Comparison of ENCODE assay signal across 8 cellular contexts in genomic region chr17:29566473-29567361, GRCh38. TPM values are rescaled to one million over a fixed set of nuclear protein-coding genes. Genes with fewer than 3 reads are reported as not detected.
A peak's percentile ranks its signal among the peaks of the same experiment; 100 is the strongest.
DNase-seq lines count a peak whose midpoint lies in the region; ATAC-seq and TF ChIP-seq lines count a peak whose summit lies in the region.

TSS of gene ABHD15 (minus strand) at chr17:29567037. CDS start at chr17:29566966, 71 bp downstream.

- peak within 1 kb of the TSS; percentile 20 for H3K18ac ChIP-seq in mesendoderm (ENCODE audit: low read length)

- H3K9me3 Mint-ChIP-seq in activated CD8-positive, alpha-beta T cell treated with anti-CD3 and anti-CD28 coated beads for 36 hours = no peaks in the 10 kb centered on the region
- H3K9me3 Mint-ChIP-seq in endodermal cell = no peaks in the 10 kb centered on the region
- H3K9me3 Mint-ChIP-seq in stimulated activated naive CD8-positive, alpha-beta T cell treated with anti-CD3 and anti-CD28 coated beads, Interleukin-15, amount 100 ng/mL, for 72 hours = no peaks in the 10 kb centered on the region

- no peak for TF ChIP-seq CTCF in activated CD8-positive, alpha-beta T cell treated with anti-CD3 and anti-CD28 coated beads for 36 hours (IDR thresholded peaks at IDR 0.05)
- TF ChIP-seq CTCF in endodermal cell (conservative IDR thresholded peaks at IDR 0.05) = no peak

- peak within 1 kb of the TSS; percentile 86 for H3K4me3 Mint-ChIP-seq in activated CD8-positive, alpha-beta T cell treated with anti-CD3 and anti-CD28 coated beads for 36 hours
- peak within 1 kb of the TSS; percentile 68 for H3K4me3 Mint-ChIP-seq in endodermal cell
- H3K4me3 Mint-ChIP-seq in stimulated activated naive CD8-positive, alpha-beta T cell treated with anti-CD3 and anti-CD28 coated beads, Interleukin-15, amount 100 ng/mL, for 72 hours = peak within 1 kb of the TSS; percentile 93 to 95

- no peak within 1 kb of the TSS for H2BK120ac ChIP-seq in mesendoderm (ENCODE audit: low read depth, low read length)

- H3K4me2 ChIP-seq in mesendoderm (ENCODE audit: low read length) = peak within 1 kb of the TSS; percentile 97

- H3K79me1 ChIP-seq in mesendoderm (ENCODE audit: low read length) = no peaks in the 10 kb centered on the region

- H3K27me3 Mint-ChIP-seq in activated CD8-positive, alpha-beta T cell treated with anti-CD3 and anti-CD28 coated beads for 36 hours = no peaks in the 10 kb centered on the region
- H3K27me3 Mint-ChIP-seq in endodermal cell (ENCODE audit: insufficient read depth) = peaks cover 65% of the 10 kb centered on the region
- H3K27me3 Mint-ChIP-seq in stimulated activated naive CD8-positive, alpha-beta T cell treated with anti-CD3 and anti-CD28 coated beads, Interleukin-15, amount 100 ng/mL, for 72 hours = no peaks in the 10 kb centered on the region

- peaks cover 14% of the 10 kb centered on the region for H3K36me3 Mint-ChIP-seq in activated CD8-positive, alpha-beta T cell treated with anti-CD3 and anti-CD28 coated beads for 36 hours (ENCODE audit: low read depth)
- H3K36me3 Mint-ChIP-seq in endodermal cell (ENCODE audit: low read depth) = no peaks in the 10 kb centered on the region

- no peak within 1 kb of the TSS for H4K8ac ChIP-seq in mesendoderm (ENCODE audit: low read depth, low read length)

- H3K27ac Mint-ChIP-seq in activated CD8-positive, alpha-beta T cell treated with anti-CD3 and anti-CD28 coated beads for 36 hours = peak within 1 kb of the TSS; percentile 91
- H3K27ac Mint-ChIP-seq in endodermal cell = no peak within 1 kb of the TSS
- peak within 1 kb of the TSS; percentile 90 to 92 for H3K27ac Mint-ChIP-seq in stimulated activated naive CD8-positive, alpha-beta T cell treated with anti-CD3 and anti-CD28 coated beads, Interleukin-15, amount 100 ng/mL, for 72 hours

- H3K4me1 Mint-ChIP-seq in activated CD8-positive, alpha-beta T cell treated with anti-CD3 and anti-CD28 coated beads for 36 hours (ENCODE audit: low read depth) = peaks cover 32% of the 10 kb centered on the region
- H3K4me1 Mint-ChIP-seq in endodermal cell = peaks cover 10% of the 10 kb centered on the region
- H3K4me1 Mint-ChIP-seq in stimulated activated naive CD8-positive, alpha-beta T cell treated with anti-CD3 and anti-CD28 coated beads, Interleukin-15, amount 100 ng/mL, for 72 hours = peaks cover 47% of the 10 kb centered on the region

- H3K56ac ChIP-seq in mesendoderm (ENCODE audit: low read length) = peak within 1 kb of the TSS; percentile 74

- H3K4me3 ChIP-seq in endodermal cell (ENCODE audit: low read length) (peak within 1 kb of the TSS; percentile 85), mesendoderm (ENCODE audit: low read length) (peak within 1 kb of the TSS; percentile 44)

- CTCF ChIA-PET in activated CD8-positive, alpha-beta T cell treated with anti-CD3 and anti-CD28 coated beads for 36 hours (lab: Charles Lee) = interaction anchor here (0.6 to 11.2 kb wide), 8 partner anchors 14 to 197 kb away, joined by 3 to 102 read pairs (median 20); partner anchors contain the start of gene ANKRD13B

- no peak within 1 kb of the TSS for H2BK5ac ChIP-seq in mesendoderm (ENCODE audit: low read length)

- H3K9ac ChIP-seq in endodermal cell (ENCODE audit: extremely low read depth, low read length, poor library complexity, severe bottlenecking) (no peak within 1 kb of the TSS), mesendoderm (ENCODE audit: low read length) (peak within 1 kb of the TSS; percentile 88)

- H3K27ac ChIP-seq in endodermal cell (ENCODE audit: low read depth, low read length) (no peak within 1 kb of the TSS), mesendoderm (ENCODE audit: low read depth, low read length) (no peak within 1 kb of the TSS)

- H3K9me3 ChIP-seq in endodermal cell (ENCODE audit: control insufficient read depth, low read length) = no peaks in the 10 kb centered on the region

- peak within 1 kb of the TSS; percentile 66 for H3K23ac ChIP-seq in mesendoderm (ENCODE audit: low read length)

- ATAC-seq in HG02678 (IDR thresholded peaks at IDR 0.05; ENCODE audit: unreplicated experiment) = peak; percentile 24
- peak; percentile 45 for ATAC-seq in activated CD8-positive, alpha-beta T cell treated with anti-CD3 and anti-CD28 coated beads for 36 hours
- ATAC-seq in stimulated activated naive CD8-positive, alpha-beta T cell treated with anti-CD3 and anti-CD28 coated beads, Interleukin-15, amount 100 ng/mL, for 72 hours = peak; percentile 59
- no peak for ATAC-seq in HG03469 (IDR thresholded peaks at IDR 0.05; ENCODE audit: unreplicated experiment)

- no peak within 1 kb of the TSS for H2AK5ac ChIP-seq in mesendoderm (ENCODE audit: low read length)

- H3K36me3 ChIP-seq in endodermal cell (ENCODE audit: control insufficient read depth, insufficient read depth, low read length) (no peaks in the 10 kb centered on the region), mesendoderm (ENCODE audit: control insufficient read depth, insufficient read depth, low read length) (no peaks in the 10 kb centered on the region)

- 2% methylated on average over 20 to 97 of the region's 97 CpGs for WGBS in endodermal cell (ENCODE audit: insufficient coverage in 1 of 2, insufficient read length in 1 of 2), 2 experiments
- WGBS in mesendoderm (ENCODE audit: extremely low coverage, insufficient coverage, low lambda C conversion rate) = no CpG with 5 or more reads among the region's 97 CpGs

- intact Hi-C loops in activated CD8-positive, alpha-beta T cell treated with anti-CD3 and anti-CD28 coated beads for 36 hours (cut with micrococcal nuclease) = no loop called here

- H3K4me1 ChIP-seq in endodermal cell (ENCODE audit: control insufficient read depth, insufficient read depth, low read length) (no peaks in the 10 kb centered on the region), mesendoderm (ENCODE audit: control insufficient read depth, low read depth, low read length) (peaks cover 4% of the 10 kb centered on the region)

- H3K79me2 ChIP-seq in mesendoderm (ENCODE audit: control insufficient read depth, insufficient read depth, low read length) = no peaks in the 10 kb centered on the region

- DNase-seq in EL (peak; percentile 76), NCI-H526 treated with DMSO at 0.1 percent for 48 hours (lab: John Stamatoyannopoulos, UW) (peak; percentile 66), endodermal cell (peak; percentile 90), mesendoderm (peak; percentile 47)
- DNase-seq in activated CD8-positive, alpha-beta T cell treated with anti-CD3 and anti-CD28 coated beads for 36 hours = peak; percentile 77
- DNase-seq in stimulated activated naive CD8-positive, alpha-beta T cell treated with anti-CD3 and anti-CD28 coated beads, Interleukin-15, amount 100 ng/mL, for 72 hours = peak; percentile 75 to 85

- no peak within 1 kb of the TSS for H4K5ac ChIP-seq in mesendoderm (ENCODE audit: low read length)

- POLR2A ChIA-PET in activated CD8-positive, alpha-beta T cell treated with anti-CD3 and anti-CD28 coated beads for 36 hours (lab: Charles Lee) = interaction anchor here (0.6 to 2.1 kb wide), 12 partner anchors 8 to 275 kb away, joined by 3 to 8 read pairs (median 4); no protein-coding TSS in a partner anchor

- H3K4ac ChIP-seq in mesendoderm (ENCODE audit: low read depth, low read length) = no peak within 1 kb of the TSS

- H3K27me3 ChIP-seq in endodermal cell (ENCODE audit: control insufficient read depth, insufficient read depth, low read length, poor library complexity, severe bottlenecking) (peaks cover 54% of the 10 kb centered on the region), mesendoderm (ENCODE audit: insufficient read depth, low read length, poor library complexity) (peaks cover 6% of the 10 kb centered on the region)

- H2BK15ac ChIP-seq in mesendoderm (replicated peaks; ENCODE audit: low read depth) = no peak within 1 kb of the TSS

RNA-seq across cellular contexts. Expression of gene ABHD15, which starts in this region (rescaled TPM):
- 10 to 100 TPM in 1 of 2 experiments, 1 to 10 TPM in 1; 9.7 to 10.1 TPM for total RNA-seq in activated CD8-positive, alpha-beta T cell treated with anti-CD3 and anti-CD28 coated beads for 36 hours
- 1 to 10 TPM; 1.4 to 2.1 TPM for total RNA-seq in endodermal cell
- 1.9 TPM for polyA plus RNA-seq in endodermal cell (2013, experiment 1 of 2)
- polyA plus RNA-seq in endodermal cell (2013, experiment 2 of 2) = 1.4 TPM
- 0.29 TPM for polyA plus RNA-seq in mesendoderm (2013, experiment 1 of 2)
- 0.29 TPM for polyA plus RNA-seq in mesendoderm (2013, experiment 2 of 2)
